Comparison of ENCODE assay signal across 1 cellular context in genomic region chr17:32319548-32319905, GRCh38.
TF ChIP-seq lines count a peak whose summit lies in the region.

No MANE protein-coding gene starts in this region.

TF ChIP-seq in HepG2, 621 proteins besides CTCF, POLR2A, EP300 and RAD21 (continued from another document):
- TF ChIP-seq HMGXB4 (CRISPR knock-in tag; IDR thresholded peaks at IDR 0.05; ENCODE audit: borderline replicate concordance in 1 of 2, low read depth in 1 of 2) (peak; percentile 47 to 55; a peak in 1 of 4 replicates), ZNF703 (CRISPR knock-in tag; IDR thresholded peaks at IDR 0.05; ENCODE audit: borderline replicate concordance) (no peak), AFF4 (CRISPR knock-in tag; IDR thresholded peaks at IDR 0.05) (no peak), SMC3 (IDR thresholded peaks at IDR 0.05; ENCODE audit: low read length) (peak; percentile 65), PATZ1 (CRISPR knock-in tag; IDR thresholded peaks at IDR 0.05) (peak; percentile 54; the same call in 1 of the 2 replicates), RXRB (CRISPR knock-in tag; IDR thresholded peaks at IDR 0.05; ENCODE audit: borderline replicate concordance) (peak; percentile 16; the same call in 1 of the 2 replicates), ZNF205 (CRISPR knock-in tag; IDR thresholded peaks at IDR 0.05) (no peak), FOXK1 (CRISPR knock-in tag; IDR thresholded peaks at IDR 0.05; ENCODE audit: borderline replicate concordance, low read depth) (0 out of 2 replicates have a peak, but pooled peaks have one; percentile 23), ZNF691 (CRISPR knock-in tag; IDR thresholded peaks at IDR 0.05; ENCODE audit: borderline replicate concordance, low read depth) (peak; percentile 34; the same call in 1 of the 2 replicates), THRA (CRISPR knock-in tag; IDR thresholded peaks at IDR 0.05; ENCODE audit: borderline replicate concordance) (0 out of 2 replicates have a peak, but pooled peaks have one; percentile 41), XRCC5 (optimal IDR thresholded peaks at IDR 0.05; ENCODE audit: low read length) (peak; percentile 67), KDM2A (CRISPR knock-in tag; IDR thresholded peaks at IDR 0.05; ENCODE audit: borderline replicate concordance, low read depth) (0 out of 2 replicates have a peak, but pooled peaks have one; percentile 38)
